In the genomic region with DNA sequence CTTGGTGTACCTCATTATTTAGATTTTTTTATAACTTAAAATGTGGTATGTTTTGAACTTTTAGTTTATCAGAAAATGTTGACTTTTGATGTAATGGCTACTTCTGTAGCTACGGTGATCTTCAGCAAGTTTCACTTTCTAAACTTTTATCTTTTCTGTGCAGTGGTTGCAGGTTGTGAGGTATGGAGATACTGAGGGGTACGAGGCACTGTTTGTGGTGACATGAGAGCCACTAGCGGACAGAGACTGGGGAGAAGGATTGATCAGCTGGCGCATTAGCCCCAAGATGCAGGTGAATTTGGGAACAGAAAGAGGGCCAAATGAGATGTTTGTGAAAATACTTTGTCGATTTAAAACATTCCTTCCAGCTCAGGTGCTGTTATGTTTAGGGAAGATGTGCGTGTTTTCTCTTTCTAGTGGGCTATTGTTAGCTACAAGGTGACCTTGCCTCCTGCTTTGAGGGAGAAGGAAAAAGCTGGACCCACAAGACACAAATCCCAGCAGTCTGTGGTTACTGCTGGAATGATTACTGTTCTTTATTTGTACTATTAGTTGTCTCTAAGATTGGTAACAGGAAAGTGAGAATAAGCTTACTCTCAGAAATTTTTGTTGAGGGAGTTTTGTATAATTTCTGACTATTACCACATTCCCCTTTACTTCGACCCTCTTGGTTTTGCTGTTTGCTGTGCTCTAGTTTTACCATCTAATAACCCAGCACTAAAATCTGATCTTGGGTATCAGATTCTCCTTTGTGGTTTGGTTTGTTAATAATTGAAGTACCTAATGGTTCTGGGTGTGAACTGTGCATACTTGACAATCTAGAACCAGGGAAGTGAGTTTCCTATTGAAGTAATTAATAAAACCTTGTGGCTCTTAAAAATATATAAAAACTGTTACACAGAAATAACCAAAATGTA, we compare ENCODE assay signal across 8 cellular contexts.
DNase-seq lines count a peak whose midpoint lies in the region; ATAC-seq lines count a peak whose summit lies in the region.

No MANE protein-coding gene starts in this region.

- H3K4me3 Mint-ChIP-seq in activated CD8-positive, alpha-beta memory T cell treated with anti-CD3 and anti-CD28 coated beads, Interleukin-2, amount 10 ng/mL, durations not matched to agents 7 days and 5 days: peak overlapping the region; percentile 76
- peak overlapping the region; percentile 81 for H3K4me3 Mint-ChIP-seq in stimulated activated naive CD8-positive, alpha-beta T cell treated with anti-CD3 and anti-CD28 coated beads, Interleukin-15, Interleukin-2, amounts not matched to agents 100 ng/mL and 50 ng/mL, for 24 hours

- DNase-seq in activated CD8-positive, alpha-beta memory T cell treated with anti-CD3 and anti-CD28 coated beads, Interleukin-2, amount 10 ng/mL, durations not matched to agents 7 days and 5 days: peak; percentile 68
- DNase-seq in activated CD8-positive, alpha-beta memory T cell treated with anti-CD3 and anti-CD28 coated beads, Interleukin-2, amount 50 U/mL, for 48 hours: no peak
- DNase-seq in central memory CD4-positive, alpha-beta T cell: peak; percentile 31
- DNase-seq in posterior vena cava (ENCODE audit: low spot score): no peak
- DNase-seq in stimulated activated CD4-positive, alpha-beta T cell treated with anti-CD3 and anti-CD28 coated beads, Interleukin-1b, Interleukin-23, amount 100 ng/mL, for 48 hours: no peak

- no peaks in the 10 kb centered on the region for H3K9me3 Mint-ChIP-seq in activated CD8-positive, alpha-beta memory T cell treated with anti-CD3 and anti-CD28 coated beads, Interleukin-2, amount 10 ng/mL, durations not matched to agents 7 days and 5 days (ENCODE audit: low read depth)
- no peaks in the 10 kb centered on the region for H3K9me3 Mint-ChIP-seq in stimulated activated naive CD8-positive, alpha-beta T cell treated with anti-CD3 and anti-CD28 coated beads, Interleukin-15, Interleukin-2, amounts not matched to agents 100 ng/mL and 50 ng/mL, for 24 hours

- peaks cover 62% of the 10 kb centered on the region for H3K4me1 Mint-ChIP-seq in activated CD8-positive, alpha-beta memory T cell treated with anti-CD3 and anti-CD28 coated beads, Interleukin-2, amount 10 ng/mL, durations not matched to agents 7 days and 5 days
- peaks cover 91% of the 10 kb centered on the region for H3K4me1 Mint-ChIP-seq in stimulated activated naive CD8-positive, alpha-beta T cell treated with anti-CD3 and anti-CD28 coated beads, Interleukin-15, Interleukin-2, amounts not matched to agents 100 ng/mL and 50 ng/mL, for 24 hours (ENCODE audit: low read depth)

- intact Hi-C loops in posterior vena cava (cut with DNase I): no loop called here

- peaks cover 5% of the 10 kb centered on the region for H3K36me3 Mint-ChIP-seq in activated CD8-positive, alpha-beta memory T cell treated with anti-CD3 and anti-CD28 coated beads, Interleukin-2, amount 10 ng/mL, durations not matched to agents 7 days and 5 days
- peaks cover 15% of the 10 kb centered on the region for H3K36me3 Mint-ChIP-seq in stimulated activated naive CD8-positive, alpha-beta T cell treated with anti-CD3 and anti-CD28 coated beads, Interleukin-15, Interleukin-2, amounts not matched to agents 100 ng/mL and 50 ng/mL, for 24 hours (ENCODE audit: low read depth)

- ATAC-seq in activated CD8-positive, alpha-beta memory T cell treated with anti-CD3 and anti-CD28 coated beads, Interleukin-2, amount 10 ng/mL, durations not matched to agents 7 days and 5 days: peak; percentile 52
- ATAC-seq in HG03354 (IDR thresholded peaks at IDR 0.05; ENCODE audit: poor library complexity, severe bottlenecking, unreplicated experiment): peak; percentile 77
- no peak for ATAC-seq in GM19023 (IDR thresholded peaks at IDR 0.05; ENCODE audit: unreplicated experiment)

- peak overlapping the region; percentile 91 for H3K27ac Mint-ChIP-seq in activated CD8-positive, alpha-beta memory T cell treated with anti-CD3 and anti-CD28 coated beads, Interleukin-2, amount 10 ng/mL, durations not matched to agents 7 days and 5 days
- H3K27ac Mint-ChIP-seq in stimulated activated naive CD8-positive, alpha-beta T cell treated with anti-CD3 and anti-CD28 coated beads, Interleukin-15, Interleukin-2, amounts not matched to agents 100 ng/mL and 50 ng/mL, for 24 hours: peak overlapping the region; percentile 93

- CTCF ChIA-PET in activated CD8-positive, alpha-beta memory T cell treated with anti-CD3 and anti-CD28 coated beads, Interleukin-2, amount 10 ng/mL, durations not matched to agents 7 days and 5 days (lab: Charles Lee): interaction anchor here (0.6 to 8.1 kb wide), 7 partner anchors 16 to 306 kb away, joined by 3 to 69 read pairs (median 3); partner anchors contain the start of genes FBXO34, SOCS4 and WDHD1

- no peaks in the 10 kb centered on the region for H3K27me3 Mint-ChIP-seq in activated CD8-positive, alpha-beta memory T cell treated with anti-CD3 and anti-CD28 coated beads, Interleukin-2, amount 10 ng/mL, durations not matched to agents 7 days and 5 days
- no peaks in the 10 kb centered on the region for H3K27me3 Mint-ChIP-seq in stimulated activated naive CD8-positive, alpha-beta T cell treated with anti-CD3 and anti-CD28 coated beads, Interleukin-15, Interleukin-2, amounts not matched to agents 100 ng/mL and 50 ng/mL, for 24 hours

Comparison
In these comparisons a context has a peak if more than half of its experiments do, and no peak if none do; other contexts are left out.
1. DNase-seq: peak in activated CD8-positive, alpha-beta memory T cell treated with anti-CD3 and anti-CD28 coated beads, Interleukin-2, amount 10 ng/mL, durations not matched to agents 7 days and 5 days (single experiment) and central memory CD4-positive, alpha-beta T cell (single experiment); none in activated CD8-positive, alpha-beta memory T cell treated with anti-CD3 and anti-CD28 coated beads, Interleukin-2, amount 50 U/mL, for 48 hours (single experiment), posterior vena cava (single experiment) and stimulated activated CD4-positive, alpha-beta T cell treated with anti-CD3 and anti-CD28 coated beads, Interleukin-1b, Interleukin-23, amount 100 ng/mL, for 48 hours (single experiment).